In the genomic region with DNA sequence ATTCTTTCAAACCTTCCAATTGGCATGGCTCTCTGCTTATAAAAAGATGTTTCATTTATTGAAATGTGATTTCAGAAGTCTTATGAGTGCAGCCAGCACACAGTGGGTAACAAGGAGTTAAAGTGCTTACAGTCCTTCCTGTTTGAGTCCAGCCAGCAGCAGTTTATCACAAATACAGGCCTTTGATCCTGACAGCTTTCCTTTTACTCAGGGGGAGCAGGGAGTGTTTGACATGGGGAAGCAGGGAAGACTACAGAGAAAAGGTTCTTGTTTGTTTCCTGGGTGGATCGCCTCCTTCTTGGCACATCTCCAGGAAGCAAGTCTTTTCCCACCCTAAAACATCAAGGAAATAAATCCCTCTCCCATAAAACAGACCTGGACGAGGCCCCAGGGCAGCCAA, we compare ENCODE assay signal across 22 cellular contexts.
DNase-seq lines count a peak whose midpoint lies in the region; ATAC-seq and TF ChIP-seq lines count a peak whose summit lies in the region.
"Had no signal": no experiment of that assay in that cellular context is flagged by ENCODE, and none has a peak within 500 bp of the region (broad histone marks: within the 10 kb centered on the region; RNA-seq: fewer than 3 reads in every experiment).

No MANE protein-coding gene starts in this region.

- 0 out of 3 replicates have a peak, but pooled peaks have one; percentile 8 for ATAC-seq in SK-N-SH treated with all-trans-retinoic acid at 6 μM for 48 hours
- ATAC-seq in upper lobe of right lung, result no peak
- no peak for ATAC-seq in HG02970 (IDR thresholded peaks at IDR 0.05; ENCODE audit: low FRiP score, unreplicated experiment)
- no peak for ATAC-seq in HG03039 (IDR thresholded peaks at IDR 0.05; ENCODE audit: unreplicated experiment)
- ATAC-seq: T-cell had no signal

- POLR2A ChIA-PET in HEK293T (lab: Yijun Ruan, JAX), result no interaction called here

- no peaks in the 10 kb centered on the region for H3K9me3 ChIP-seq in upper lobe of right lung
- H3K9me3 ChIP-seq: adrenal gland, left lung had no signal

- CTCF ChIA-PET in HEK293T (lab: Yijun Ruan, JAX), result no interaction called here

- no peak overlapping the region for H3K27ac ChIP-seq in upper lobe of right lung
- H3K27ac ChIP-seq: adrenal gland, KMS-11, left lung had no signal

- intact Hi-C loops in upper lobe of right lung (cut with DNase I), result no loop called here

- H3K4me1 ChIP-seq in upper lobe of right lung, result peaks cover 9% of the 10 kb centered on the region
- H3K4me1 ChIP-seq: adrenal gland had no signal

- H3K27me3 ChIP-seq in upper lobe of right lung, result no peaks in the 10 kb centered on the region
- H3K27me3 ChIP-seq: adrenal gland, left lung had no signal

- DNase-seq in HEK293T (ENCODE audit: extremely low spot score), result no peak
- peak; percentile 85 for DNase-seq in left kidney (ENCODE audit: low read depth, low spot score)
- no peak for DNase-seq in upper lobe of right lung
- DNase-seq in foreskin melanocyte, result no peak
- DNase-seq: activated CD4-positive, alpha-beta T cell treated with anti-CD3 and anti-CD28 coated beads, Interleukin-2, amount 50 U/mL, for 1 hour; activated CD8-positive, alpha-beta memory T cell treated with anti-CD3 and anti-CD28 coated beads, Interleukin-2, amount 50 U/mL, for 48 hours; activated effector memory CD4-positive, alpha-beta T cell treated with anti-CD3 and anti-CD28 coated beads, Interleukin-2, amount 50 U/mL, for 16 hours; adrenal gland; central memory CD4-positive, alpha-beta T cell; effector CD4-positive, alpha-beta T cell; H7; left lung; NCI-H1092; NCI-H2081; nucleus accumbens; stimulated activated CD4-positive, alpha-beta T cell treated with anti-CD3 and anti-CD28 coated beads, Interleukin-15, amount 100 ng/mL, for 24 hours; T-cell had no signal

- H3K36me3 ChIP-seq in upper lobe of right lung, result no peaks in the 10 kb centered on the region
- H3K36me3 ChIP-seq: adrenal gland, left lung had no signal

- TF ChIP-seq CTCF in upper lobe of right lung (IDR thresholded peaks at IDR 0.05), result no peak

- H3K4me3 ChIP-seq in upper lobe of right lung, result no peak overlapping the region
- H3K4me3 ChIP-seq: adrenal gland, GM12878, left lung had no signal

TF ChIP-seq in HEK293T, 16 proteins besides CTCF, POLR2A, EP300 and RAD21:
- TF ChIP-seq FOXM1 (IDR thresholded peaks at IDR 0.05; ENCODE audit: borderline replicate concordance), result no peak
- peak; percentile 26; the same call in 1 of the 2 replicates for TF ChIP-seq PKNOX1 (IDR thresholded peaks at IDR 0.05)
TF ChIP-seq in HEK293T: peak in this region for 1.

TF ChIP-seq in SK-N-SH treated with all-trans-retinoic acid at 6 μM for 48 hours, 23 proteins besides CTCF, POLR2A, EP300 and RAD21:
- TF ChIP-seq POU6F1 (CRISPR knock-in tag; IDR thresholded peaks at IDR 0.05; ENCODE audit: borderline replicate concordance, low read depth) (no peak), RARB (CRISPR knock-in tag; IDR thresholded peaks at IDR 0.05) (no peak), PATZ1 (CRISPR knock-in tag; IDR thresholded peaks at IDR 0.05; ENCODE audit: borderline replicate concordance) (no peak), ZFP3 (CRISPR knock-in tag; IDR thresholded peaks at IDR 0.05) (no peak), TSHZ2 (CRISPR knock-in tag; IDR thresholded peaks at IDR 0.05) (no peak), ZNF70 (CRISPR knock-in tag; IDR thresholded peaks at IDR 0.05) (no peak), ESRRG (CRISPR knock-in tag; IDR thresholded peaks at IDR 0.05) (no peak), ZNF8 (CRISPR knock-in tag; IDR thresholded peaks at IDR 0.05) (no peak), ZC3H10 (CRISPR knock-in tag; IDR thresholded peaks at IDR 0.05) (no peak), SNAI2 (CRISPR knock-in tag; IDR thresholded peaks at IDR 0.05) (no peak), ZNF565 (CRISPR knock-in tag; conservative IDR thresholded peaks at IDR 0.05; ENCODE audit: low read depth) (no peak), TOX (CRISPR knock-in tag; IDR thresholded peaks at IDR 0.05; ENCODE audit: borderline replicate concordance) (no peak), BACH2 (CRISPR knock-in tag; IDR thresholded peaks at IDR 0.05; ENCODE audit: borderline replicate concordance) (no peak), PPARA (CRISPR knock-in tag; IDR thresholded peaks at IDR 0.05; ENCODE audit: borderline replicate concordance) (no peak), TCF4 (CRISPR knock-in tag; IDR thresholded peaks at IDR 0.05; ENCODE audit: borderline replicate concordance) (no peak), GLIS3 (CRISPR knock-in tag; IDR thresholded peaks at IDR 0.05) (no peak), CSRNP3 (CRISPR knock-in tag; IDR thresholded peaks at IDR 0.05) (no peak)
